In genomic region chr1:10759413-10760200, GRCh38 we compare ENCODE assay signal across 1 cellular context.
TF ChIP-seq lines count a peak whose summit lies in the region.

No MANE protein-coding gene starts in this region.

TF ChIP-seq in GM23338, 12 proteins besides CTCF, POLR2A, EP300 and RAD21:
- TF ChIP-seq, protein P1, sequence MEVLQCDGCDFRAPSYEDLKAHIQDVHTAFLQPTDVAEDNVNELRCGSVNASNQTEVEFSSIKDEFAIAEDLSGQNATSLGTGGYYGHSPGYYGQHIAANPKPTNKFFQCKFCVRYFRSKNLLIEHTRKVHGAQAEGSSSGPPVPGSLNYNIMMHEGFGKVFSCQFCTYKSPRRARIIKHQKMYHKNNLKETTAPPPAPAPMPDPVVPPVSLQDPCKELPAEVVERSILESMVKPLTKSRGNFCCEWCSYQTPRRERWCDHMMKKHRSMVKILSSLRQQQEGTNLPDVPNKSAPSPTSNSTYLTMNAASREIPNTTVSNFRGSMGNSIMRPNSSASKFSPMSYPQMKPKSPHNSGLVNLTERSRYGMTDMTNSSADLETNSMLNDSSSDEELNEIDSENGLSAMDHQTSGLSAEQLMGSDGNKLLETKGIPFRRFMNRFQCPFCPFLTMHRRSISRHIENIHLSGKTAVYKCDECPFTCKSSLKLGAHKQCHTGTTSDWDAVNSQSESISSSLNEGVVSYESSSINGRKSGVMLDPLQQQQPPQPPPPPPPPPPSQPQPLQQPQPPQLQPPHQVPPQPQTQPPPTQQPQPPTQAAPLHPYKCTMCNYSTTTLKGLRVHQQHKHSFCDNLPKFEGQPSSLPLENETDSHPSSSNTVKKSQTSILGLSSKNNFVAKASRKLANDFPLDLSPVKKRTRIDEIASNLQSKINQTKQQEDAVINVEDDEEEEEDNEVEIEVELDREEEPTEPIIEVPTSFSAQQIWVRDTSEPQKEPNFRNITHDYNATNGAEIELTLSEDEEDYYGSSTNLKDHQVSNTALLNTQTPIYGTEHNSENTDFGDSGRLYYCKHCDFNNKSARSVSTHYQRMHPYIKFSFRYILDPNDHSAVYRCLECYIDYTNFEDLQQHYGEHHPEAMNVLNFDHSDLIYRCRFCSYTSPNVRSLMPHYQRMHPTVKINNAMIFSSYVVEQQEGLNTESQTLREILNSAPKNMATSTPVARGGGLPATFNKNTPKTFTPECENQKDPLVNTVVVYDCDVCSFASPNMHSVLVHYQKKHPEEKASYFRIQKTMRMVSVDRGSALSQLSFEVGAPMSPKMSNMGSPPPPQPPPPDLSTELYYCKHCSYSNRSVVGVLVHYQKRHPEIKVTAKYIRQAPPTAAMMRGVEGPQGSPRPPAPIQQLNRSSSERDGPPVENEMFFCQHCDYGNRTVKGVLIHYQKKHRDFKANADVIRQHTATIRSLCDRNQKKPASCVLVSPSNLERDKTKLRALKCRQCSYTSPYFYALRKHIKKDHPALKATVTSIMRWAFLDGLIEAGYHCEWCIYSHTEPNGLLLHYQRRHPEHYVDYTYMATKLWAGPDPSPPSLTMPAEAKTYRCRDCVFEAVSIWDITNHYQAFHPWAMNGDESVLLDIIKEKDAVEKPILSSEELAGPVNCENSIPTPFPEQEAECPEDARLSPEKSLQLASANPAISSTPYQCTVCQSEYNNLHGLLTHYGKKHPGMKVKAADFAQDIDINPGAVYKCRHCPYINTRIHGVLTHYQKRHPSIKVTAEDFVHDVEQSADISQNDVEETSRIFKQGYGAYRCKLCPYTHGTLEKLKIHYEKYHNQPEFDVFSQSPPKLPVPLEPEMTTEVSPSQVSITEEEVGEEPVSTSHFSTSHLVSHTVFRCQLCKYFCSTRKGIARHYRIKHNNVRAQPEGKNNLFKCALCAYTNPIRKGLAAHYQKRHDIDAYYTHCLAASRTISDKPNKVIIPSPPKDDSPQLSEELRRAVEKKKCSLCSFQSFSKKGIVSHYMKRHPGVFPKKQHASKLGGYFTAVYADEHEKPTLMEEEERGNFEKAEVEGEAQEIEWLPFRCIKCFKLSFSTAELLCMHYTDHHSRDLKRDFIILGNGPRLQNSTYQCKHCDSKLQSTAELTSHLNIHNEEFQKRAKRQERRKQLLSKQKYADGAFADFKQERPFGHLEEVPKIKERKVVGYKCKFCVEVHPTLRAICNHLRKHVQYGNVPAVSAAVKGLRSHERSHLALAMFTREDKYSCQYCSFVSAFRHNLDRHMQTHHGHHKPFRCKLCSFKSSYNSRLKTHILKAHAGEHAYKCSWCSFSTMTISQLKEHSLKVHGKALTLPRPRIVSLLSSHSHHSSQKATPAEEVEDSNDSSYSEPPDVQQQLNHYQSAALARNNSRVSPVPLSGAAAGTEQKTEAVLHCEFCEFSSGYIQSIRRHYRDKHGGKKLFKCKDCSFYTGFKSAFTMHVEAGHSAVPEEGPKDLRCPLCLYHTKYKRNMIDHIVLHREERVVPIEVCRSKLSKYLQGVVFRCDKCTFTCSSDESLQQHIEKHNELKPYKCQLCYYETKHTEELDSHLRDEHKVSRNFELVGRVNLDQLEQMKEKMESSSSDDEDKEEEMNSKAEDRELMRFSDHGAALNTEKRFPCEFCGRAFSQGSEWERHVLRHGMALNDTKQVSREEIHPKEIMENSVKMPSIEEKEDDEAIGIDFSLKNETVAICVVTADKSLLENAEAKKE (CRISPR knock-in tag; IDR thresholded peaks at IDR 0.05), result no peak
- TF ChIP-seq, protein P2, sequence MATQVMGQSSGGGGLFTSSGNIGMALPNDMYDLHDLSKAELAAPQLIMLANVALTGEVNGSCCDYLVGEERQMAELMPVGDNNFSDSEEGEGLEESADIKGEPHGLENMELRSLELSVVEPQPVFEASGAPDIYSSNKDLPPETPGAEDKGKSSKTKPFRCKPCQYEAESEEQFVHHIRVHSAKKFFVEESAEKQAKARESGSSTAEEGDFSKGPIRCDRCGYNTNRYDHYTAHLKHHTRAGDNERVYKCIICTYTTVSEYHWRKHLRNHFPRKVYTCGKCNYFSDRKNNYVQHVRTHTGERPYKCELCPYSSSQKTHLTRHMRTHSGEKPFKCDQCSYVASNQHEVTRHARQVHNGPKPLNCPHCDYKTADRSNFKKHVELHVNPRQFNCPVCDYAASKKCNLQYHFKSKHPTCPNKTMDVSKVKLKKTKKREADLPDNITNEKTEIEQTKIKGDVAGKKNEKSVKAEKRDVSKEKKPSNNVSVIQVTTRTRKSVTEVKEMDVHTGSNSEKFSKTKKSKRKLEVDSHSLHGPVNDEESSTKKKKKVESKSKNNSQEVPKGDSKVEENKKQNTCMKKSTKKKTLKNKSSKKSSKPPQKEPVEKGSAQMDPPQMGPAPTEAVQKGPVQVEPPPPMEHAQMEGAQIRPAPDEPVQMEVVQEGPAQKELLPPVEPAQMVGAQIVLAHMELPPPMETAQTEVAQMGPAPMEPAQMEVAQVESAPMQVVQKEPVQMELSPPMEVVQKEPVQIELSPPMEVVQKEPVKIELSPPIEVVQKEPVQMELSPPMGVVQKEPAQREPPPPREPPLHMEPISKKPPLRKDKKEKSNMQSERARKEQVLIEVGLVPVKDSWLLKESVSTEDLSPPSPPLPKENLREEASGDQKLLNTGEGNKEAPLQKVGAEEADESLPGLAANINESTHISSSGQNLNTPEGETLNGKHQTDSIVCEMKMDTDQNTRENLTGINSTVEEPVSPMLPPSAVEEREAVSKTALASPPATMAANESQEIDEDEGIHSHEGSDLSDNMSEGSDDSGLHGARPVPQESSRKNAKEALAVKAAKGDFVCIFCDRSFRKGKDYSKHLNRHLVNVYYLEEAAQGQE (IDR thresholded peaks at IDR 0.05; ENCODE audit: unreplicated experiment), result no peak
- TF ChIP-seq, protein P3, sequence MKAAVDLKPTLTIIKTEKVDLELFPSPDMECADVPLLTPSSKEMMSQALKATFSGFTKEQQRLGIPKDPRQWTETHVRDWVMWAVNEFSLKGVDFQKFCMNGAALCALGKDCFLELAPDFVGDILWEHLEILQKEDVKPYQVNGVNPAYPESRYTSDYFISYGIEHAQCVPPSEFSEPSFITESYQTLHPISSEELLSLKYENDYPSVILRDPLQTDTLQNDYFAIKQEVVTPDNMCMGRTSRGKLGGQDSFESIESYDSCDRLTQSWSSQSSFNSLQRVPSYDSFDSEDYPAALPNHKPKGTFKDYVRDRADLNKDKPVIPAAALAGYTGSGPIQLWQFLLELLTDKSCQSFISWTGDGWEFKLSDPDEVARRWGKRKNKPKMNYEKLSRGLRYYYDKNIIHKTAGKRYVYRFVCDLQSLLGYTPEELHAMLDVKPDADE (IDR thresholded peaks at IDR 0.05), result no peak
- TF ChIP-seq EZH2phosphoT487 (IDR thresholded peaks at IDR 0.05; ENCODE audit: unreplicated experiment) (no peak), NANOG (IDR thresholded peaks at IDR 0.05; ENCODE audit: borderline replicate concordance) (no peak), JUNB (IDR thresholded peaks at IDR 0.05; ENCODE audit: unreplicated experiment) (no peak), ZNF331 (CRISPR knock-in tag; IDR thresholded peaks at IDR 0.05; ENCODE audit: low read depth) (no peak), POLR2AphosphoS5 (IDR thresholded peaks at IDR 0.05; ENCODE audit: low read depth) (no peak), STAT1 (IDR thresholded peaks at IDR 0.05; ENCODE audit: unreplicated experiment) (no peak)
